1 cellular context compared by ENCODE assay signal in the genomic region with DNA sequence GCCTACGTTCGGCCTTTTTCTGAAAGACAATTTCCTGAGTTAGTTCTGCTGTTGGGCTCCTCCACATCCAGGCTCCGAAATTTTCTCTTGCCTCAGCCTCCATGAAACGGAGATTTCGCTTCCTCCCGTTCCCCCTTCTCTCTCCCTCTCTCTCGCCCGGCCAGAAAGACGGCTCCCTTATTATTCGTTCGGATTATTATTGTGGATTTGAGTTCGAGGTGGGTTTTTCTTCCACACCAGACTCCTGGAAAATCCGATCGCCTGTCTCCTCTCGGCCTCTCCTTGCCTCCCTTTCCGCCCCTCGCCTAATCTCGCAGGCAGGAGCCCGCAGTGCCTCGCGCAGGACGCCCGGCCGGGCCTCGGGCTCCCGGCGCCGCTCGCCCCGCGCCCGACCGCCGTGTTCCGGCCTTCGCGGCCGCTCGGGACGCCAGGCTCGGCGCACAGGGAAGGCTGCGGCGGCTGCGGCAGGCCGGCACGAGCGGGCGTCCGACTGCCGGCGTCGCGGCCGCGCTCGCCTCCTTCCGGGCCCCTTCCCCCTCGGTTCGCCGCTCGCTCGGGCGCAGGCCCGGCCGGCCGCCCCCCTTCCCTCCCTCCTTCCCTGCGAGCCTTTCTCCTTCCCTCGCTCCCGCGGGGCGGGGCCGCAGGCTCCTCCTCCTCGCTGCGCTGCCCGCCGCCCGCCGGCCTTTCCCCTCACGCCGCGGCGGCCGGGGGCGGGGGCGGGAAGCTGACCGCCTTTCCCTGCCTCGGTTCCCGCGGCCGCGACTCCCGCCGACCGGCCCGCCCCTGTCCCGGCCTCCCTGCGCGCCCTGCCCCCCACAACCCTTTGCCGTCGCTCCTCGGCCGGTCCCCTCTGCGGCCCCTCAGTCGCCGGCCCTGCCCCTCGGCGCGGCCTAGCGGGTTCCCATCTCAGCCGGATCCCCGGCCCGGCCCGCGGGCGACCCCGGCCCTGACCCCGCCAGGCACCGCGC.
A peak's percentile ranks its signal among the peaks of the same experiment; 100 is the strongest.
TF ChIP-seq lines count a peak whose summit lies in the region.

A gene with protein sequence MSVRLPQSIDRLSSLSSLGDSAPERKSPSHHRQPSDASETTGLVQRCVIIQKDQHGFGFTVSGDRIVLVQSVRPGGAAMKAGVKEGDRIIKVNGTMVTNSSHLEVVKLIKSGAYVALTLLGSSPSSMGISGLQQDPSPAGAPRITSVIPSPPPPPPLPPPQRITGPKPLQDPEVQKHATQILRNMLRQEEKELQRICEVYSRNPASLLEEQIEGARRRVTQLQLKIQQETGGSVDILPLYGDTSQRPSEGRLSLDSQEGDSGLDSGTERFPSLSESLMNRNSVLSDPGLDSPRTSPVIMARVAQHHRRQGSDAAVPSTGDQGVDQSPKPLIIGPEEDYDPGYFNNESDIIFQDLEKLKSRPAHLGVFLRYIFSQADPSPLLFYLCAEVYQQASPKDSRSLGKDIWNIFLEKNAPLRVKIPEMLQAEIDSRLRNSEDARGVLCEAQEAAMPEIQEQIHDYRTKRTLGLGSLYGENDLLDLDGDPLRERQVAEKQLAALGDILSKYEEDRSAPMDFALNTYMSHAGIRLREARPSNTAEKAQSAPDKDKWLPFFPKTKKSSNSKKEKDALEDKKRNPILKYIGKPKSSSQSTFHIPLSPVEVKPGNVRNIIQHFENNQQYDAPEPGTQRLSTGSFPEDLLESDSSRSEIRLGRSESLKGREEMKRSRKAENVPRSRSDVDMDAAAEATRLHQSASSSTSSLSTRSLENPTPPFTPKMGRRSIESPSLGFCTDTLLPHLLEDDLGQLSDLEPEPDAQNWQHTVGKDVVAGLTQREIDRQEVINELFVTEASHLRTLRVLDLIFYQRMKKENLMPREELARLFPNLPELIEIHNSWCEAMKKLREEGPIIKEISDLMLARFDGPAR (N-terminal part only) (minus strand): TSS at position 492 of the 968 bp plus-strand sequence. CDS start 1,412 bp downstream, outside the sequence.

TF ChIP-seq in HepG2, 621 proteins besides CTCF, POLR2A, EP300 and RAD21 (continued from another document and continues in another):
- TF ChIP-seq, protein P1, sequence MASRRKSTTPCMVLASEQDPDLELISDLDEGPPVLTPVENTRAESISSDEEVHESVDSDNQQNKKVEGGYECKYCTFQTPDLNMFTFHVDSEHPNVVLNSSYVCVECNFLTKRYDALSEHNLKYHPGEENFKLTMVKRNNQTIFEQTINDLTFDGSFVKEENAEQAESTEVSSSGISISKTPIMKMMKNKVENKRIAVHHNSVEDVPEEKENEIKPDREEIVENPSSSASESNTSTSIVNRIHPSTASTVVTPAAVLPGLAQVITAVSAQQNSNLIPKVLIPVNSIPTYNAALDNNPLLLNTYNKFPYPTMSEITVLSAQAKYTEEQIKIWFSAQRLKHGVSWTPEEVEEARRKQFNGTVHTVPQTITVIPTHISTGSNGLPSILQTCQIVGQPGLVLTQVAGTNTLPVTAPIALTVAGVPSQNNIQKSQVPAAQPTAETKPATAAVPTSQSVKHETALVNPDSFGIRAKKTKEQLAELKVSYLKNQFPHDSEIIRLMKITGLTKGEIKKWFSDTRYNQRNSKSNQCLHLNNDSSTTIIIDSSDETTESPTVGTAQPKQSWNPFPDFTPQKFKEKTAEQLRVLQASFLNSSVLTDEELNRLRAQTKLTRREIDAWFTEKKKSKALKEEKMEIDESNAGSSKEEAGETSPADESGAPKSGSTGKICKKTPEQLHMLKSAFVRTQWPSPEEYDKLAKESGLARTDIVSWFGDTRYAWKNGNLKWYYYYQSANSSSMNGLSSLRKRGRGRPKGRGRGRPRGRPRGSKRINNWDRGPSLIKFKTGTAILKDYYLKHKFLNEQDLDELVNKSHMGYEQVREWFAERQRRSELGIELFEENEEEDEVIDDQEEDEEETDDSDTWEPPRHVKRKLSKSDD (CRISPR knock-in tag; IDR thresholded peaks at IDR 0.05; ENCODE audit: low read depth): no peak
- TF ChIP-seq KLF13 (CRISPR knock-in tag; IDR thresholded peaks at IDR 0.05) (no peak), XBP1 (CRISPR knock-in tag; IDR thresholded peaks at IDR 0.05) (no peak), MEIS2 (CRISPR knock-in tag; IDR thresholded peaks at IDR 0.05) (peak; percentile 70; the same call in 1 of the 2 replicates), NCOA2 (CRISPR knock-in tag; IDR thresholded peaks at IDR 0.05) (no peak), ZNF260 (CRISPR knock-in tag; IDR thresholded peaks at IDR 0.05; ENCODE audit: borderline replicate concordance, low read depth) (no peak), ZBTB43 (CRISPR knock-in tag; conservative IDR thresholded peaks at IDR 0.05) (0 out of 2 replicates have a peak, but pooled peaks have one; percentile 43), HDAC1 (CRISPR knock-in tag; IDR thresholded peaks at IDR 0.05) (peak; percentile 37; the same call in 1 of the 2 replicates), ZNF234 (CRISPR knock-in tag; conservative IDR thresholded peaks at IDR 0.05) (no peak), TFE3 (CRISPR knock-in tag; IDR thresholded peaks at IDR 0.05) (no peak), ZNF788 (CRISPR knock-in tag; IDR thresholded peaks at IDR 0.05; ENCODE audit: borderline replicate concordance) (no peak; the same call in 1 of the 2 replicates), ZNF414 (CRISPR knock-in tag; IDR thresholded peaks at IDR 0.05) (no peak)
- TF ChIP-seq, protein P2, sequence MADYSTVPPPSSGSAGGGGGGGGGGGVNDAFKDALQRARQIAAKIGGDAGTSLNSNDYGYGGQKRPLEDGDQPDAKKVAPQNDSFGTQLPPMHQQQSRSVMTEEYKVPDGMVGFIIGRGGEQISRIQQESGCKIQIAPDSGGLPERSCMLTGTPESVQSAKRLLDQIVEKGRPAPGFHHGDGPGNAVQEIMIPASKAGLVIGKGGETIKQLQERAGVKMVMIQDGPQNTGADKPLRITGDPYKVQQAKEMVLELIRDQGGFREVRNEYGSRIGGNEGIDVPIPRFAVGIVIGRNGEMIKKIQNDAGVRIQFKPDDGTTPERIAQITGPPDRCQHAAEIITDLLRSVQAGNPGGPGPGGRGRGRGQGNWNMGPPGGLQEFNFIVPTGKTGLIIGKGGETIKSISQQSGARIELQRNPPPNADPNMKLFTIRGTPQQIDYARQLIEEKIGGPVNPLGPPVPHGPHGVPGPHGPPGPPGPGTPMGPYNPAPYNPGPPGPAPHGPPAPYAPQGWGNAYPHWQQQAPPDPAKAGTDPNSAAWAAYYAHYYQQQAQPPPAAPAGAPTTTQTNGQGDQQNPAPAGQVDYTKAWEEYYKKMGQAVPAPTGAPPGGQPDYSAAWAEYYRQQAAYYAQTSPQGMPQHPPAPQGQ (CRISPR knock-in tag; IDR thresholded peaks at IDR 0.05; ENCODE audit: borderline replicate concordance): no peak
- TF ChIP-seq, protein P3, sequence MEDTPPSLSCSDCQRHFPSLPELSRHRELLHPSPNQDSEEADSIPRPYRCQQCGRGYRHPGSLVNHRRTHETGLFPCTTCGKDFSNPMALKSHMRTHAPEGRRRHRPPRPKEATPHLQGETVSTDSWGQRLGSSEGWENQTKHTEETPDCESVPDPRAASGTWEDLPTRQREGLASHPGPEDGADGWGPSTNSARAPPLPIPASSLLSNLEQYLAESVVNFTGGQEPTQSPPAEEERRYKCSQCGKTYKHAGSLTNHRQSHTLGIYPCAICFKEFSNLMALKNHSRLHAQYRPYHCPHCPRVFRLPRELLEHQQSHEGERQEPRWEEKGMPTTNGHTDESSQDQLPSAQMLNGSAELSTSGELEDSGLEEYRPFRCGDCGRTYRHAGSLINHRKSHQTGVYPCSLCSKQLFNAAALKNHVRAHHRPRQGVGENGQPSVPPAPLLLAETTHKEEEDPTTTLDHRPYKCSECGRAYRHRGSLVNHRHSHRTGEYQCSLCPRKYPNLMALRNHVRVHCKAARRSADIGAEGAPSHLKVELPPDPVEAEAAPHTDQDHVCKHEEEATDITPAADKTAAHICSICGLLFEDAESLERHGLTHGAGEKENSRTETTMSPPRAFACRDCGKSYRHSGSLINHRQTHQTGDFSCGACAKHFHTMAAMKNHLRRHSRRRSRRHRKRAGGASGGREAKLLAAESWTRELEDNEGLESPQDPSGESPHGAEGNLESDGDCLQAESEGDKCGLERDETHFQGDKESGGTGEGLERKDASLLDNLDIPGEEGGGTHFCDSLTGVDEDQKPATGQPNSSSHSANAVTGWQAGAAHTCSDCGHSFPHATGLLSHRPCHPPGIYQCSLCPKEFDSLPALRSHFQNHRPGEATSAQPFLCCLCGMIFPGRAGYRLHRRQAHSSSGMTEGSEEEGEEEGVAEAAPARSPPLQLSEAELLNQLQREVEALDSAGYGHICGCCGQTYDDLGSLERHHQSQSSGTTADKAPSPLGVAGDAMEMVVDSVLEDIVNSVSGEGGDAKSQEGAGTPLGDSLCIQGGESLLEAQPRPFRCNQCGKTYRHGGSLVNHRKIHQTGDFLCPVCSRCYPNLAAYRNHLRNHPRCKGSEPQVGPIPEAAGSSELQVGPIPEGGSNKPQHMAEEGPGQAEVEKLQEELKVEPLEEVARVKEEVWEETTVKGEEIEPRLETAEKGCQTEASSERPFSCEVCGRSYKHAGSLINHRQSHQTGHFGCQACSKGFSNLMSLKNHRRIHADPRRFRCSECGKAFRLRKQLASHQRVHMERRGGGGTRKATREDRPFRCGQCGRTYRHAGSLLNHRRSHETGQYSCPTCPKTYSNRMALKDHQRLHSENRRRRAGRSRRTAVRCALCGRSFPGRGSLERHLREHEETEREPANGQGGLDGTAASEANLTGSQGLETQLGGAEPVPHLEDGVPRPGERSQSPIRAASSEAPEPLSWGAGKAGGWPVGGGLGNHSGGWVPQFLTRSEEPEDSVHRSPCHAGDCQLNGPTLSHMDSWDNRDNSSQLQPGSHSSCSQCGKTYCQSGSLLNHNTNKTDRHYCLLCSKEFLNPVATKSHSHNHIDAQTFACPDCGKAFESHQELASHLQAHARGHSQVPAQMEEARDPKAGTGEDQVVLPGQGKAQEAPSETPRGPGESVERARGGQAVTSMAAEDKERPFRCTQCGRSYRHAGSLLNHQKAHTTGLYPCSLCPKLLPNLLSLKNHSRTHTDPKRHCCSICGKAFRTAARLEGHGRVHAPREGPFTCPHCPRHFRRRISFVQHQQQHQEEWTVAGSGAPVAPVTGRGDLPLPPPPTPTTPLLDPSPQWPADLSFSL (CRISPR knock-in tag; IDR thresholded peaks at IDR 0.05): no peak
- TF ChIP-seq, protein P4, sequence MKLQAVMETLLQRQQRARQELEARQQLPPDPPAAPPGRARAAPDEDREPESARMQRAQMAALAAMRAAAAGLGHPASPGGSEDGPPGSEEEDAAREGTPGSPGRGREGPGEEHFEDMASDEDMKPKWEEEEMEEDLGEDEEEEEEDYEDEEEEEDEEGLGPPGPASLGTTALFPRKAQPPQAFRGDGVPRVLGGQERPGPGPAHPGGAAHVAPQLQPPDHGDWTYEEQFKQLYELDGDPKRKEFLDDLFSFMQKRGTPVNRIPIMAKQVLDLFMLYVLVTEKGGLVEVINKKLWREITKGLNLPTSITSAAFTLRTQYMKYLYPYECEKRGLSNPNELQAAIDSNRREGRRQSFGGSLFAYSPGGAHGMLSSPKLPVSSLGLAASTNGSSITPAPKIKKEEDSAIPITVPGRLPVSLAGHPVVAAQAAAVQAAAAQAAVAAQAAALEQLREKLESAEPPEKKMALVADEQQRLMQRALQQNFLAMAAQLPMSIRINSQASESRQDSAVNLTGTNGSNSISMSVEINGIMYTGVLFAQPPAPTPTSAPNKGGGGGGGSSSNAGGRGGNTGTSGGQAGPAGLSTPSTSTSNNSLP (IDR thresholded peaks at IDR 0.05; ENCODE audit: low read depth, low read length): no peak
- TF ChIP-seq, protein P5, sequence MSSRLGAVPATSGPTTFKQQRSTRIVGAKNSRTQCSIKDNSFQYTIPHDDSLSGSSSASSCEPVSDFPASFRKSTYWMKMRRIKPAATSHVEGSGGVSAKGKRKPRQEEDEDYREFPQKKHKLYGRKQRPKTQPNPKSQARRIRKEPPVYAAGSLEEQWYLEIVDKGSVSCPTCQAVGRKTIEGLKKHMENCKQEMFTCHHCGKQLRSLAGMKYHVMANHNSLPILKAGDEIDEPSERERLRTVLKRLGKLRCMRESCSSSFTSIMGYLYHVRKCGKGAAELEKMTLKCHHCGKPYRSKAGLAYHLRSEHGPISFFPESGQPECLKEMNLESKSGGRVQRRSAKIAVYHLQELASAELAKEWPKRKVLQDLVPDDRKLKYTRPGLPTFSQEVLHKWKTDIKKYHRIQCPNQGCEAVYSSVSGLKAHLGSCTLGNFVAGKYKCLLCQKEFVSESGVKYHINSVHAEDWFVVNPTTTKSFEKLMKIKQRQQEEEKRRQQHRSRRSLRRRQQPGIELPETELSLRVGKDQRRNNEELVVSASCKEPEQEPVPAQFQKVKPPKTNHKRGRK (CRISPR knock-in tag; IDR thresholded peaks at IDR 0.05): no peak
- TF ChIP-seq, protein P6, sequence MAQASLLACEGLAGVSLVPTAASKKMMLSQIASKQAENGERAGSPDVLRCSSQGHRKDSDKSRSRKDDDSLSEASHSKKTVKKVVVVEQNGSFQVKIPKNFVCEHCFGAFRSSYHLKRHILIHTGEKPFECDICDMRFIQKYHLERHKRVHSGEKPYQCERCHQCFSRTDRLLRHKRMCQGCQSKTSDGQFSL (CRISPR knock-in tag; IDR thresholded peaks at IDR 0.05): 0 out of 2 replicates have a peak, but pooled peaks have one; percentile 35
